ENCODE assay signal across 8 cellular contexts in genomic region chr21:42309753-42310213, GRCh38. TPM values are rescaled to one million over a fixed set of nuclear protein-coding genes. Genes with fewer than 3 reads are reported as not detected.
DNase-seq lines count a peak whose midpoint lies in the region; ATAC-seq, FAIRE-seq and TF ChIP-seq lines count a peak whose summit lies in the region.

No MANE protein-coding gene starts in this region.

- DNase-seq in NCI-H128 (lab: John Stamatoyannopoulos, UW; ENCODE audit: unreplicated experiment) (peak; percentile 35), WERI-Rb-1 (peak; percentile 85), breast epithelium (ENCODE audit: low spot score in 2 of 2) (no peak), keratinocyte (ENCODE audit: low read depth, low spot score) (no peak), NCI-H446 (lab: John Stamatoyannopoulos, UW) (no peak)
- DNase-seq in stimulated activated CD4-positive, alpha-beta T cell treated with anti-CD3 and anti-CD28 coated beads, Interleukin-2, amount 100 ng/mL, for 48 hours = peak; percentile 79 to 81

- TF ChIP-seq POLR2A in breast epithelium (IDR thresholded peaks at IDR 0.05) = no peak

- H3K9ac ChIP-seq in keratinocyte (ENCODE audit: control insufficient read depth, extremely low read depth, insufficient read depth, low read length) = no peak overlapping the region

- H4K20me1 ChIP-seq in keratinocyte (ENCODE audit: control insufficient read depth, extremely low read depth, insufficient read depth, low read length) = no peaks in the 10 kb centered on the region

- H3K9me3 ChIP-seq in WERI-Rb-1 (ENCODE audit: severe bottlenecking) = no peaks in the 10 kb centered on the region
- H3K9me3 ChIP-seq in breast epithelium = no peaks in the 10 kb centered on the region
- no peaks in the 10 kb centered on the region for H3K9me3 ChIP-seq in keratinocyte (ENCODE audit: control insufficient read depth, low read depth, low read length)

- no peak overlapping the region for H3K4me2 ChIP-seq in keratinocyte (ENCODE audit: control insufficient read depth, extremely low read depth, insufficient read depth, low read depth, low read length)

- no peaks in the 10 kb centered on the region for H3K4me1 ChIP-seq in breast epithelium
- H3K4me1 ChIP-seq in keratinocyte (ENCODE audit: control insufficient read depth, extremely low read depth, insufficient read depth, low read length) = peaks cover 2% of the 10 kb centered on the region

- no peak for FAIRE-seq in keratinocyte (lab: Jason Lieb, UNC)

- dilution Hi-C loops in keratinocyte (cut with MboI; ENCODE audit: extremely low pct_ligation_motif_present, low sequenced_read_pairs) = no loop called here

- H2AFZ ChIP-seq in keratinocyte (ENCODE audit: control insufficient read depth, low read length) = no peak overlapping the region

- no peak for ATAC-seq in GM18511 (IDR thresholded peaks at IDR 0.05; ENCODE audit: unreplicated experiment)

- no peaks in the 10 kb centered on the region for H3K9me1 ChIP-seq in keratinocyte (ENCODE audit: control insufficient read depth, extremely low read depth, insufficient read depth, low read length)

- TF ChIP-seq CTCF in GM12872 (IDR thresholded peaks at IDR 0.05; ENCODE audit: insufficient read depth, low read depth, low read length) = peak; percentile 89
- TF ChIP-seq CTCF in WERI-Rb-1 (IDR thresholded peaks at IDR 0.05; ENCODE audit: low read depth, low read length) = peak; percentile 96
- peak in 2 of 3 donors; percentile 39 to 72 for TF ChIP-seq CTCF in breast epithelium (IDR thresholded peaks at IDR 0.05)
- TF ChIP-seq CTCF in keratinocyte (optimal IDR thresholded peaks at IDR 0.05 in 1 of 3, IDR thresholded peaks at IDR 0.05 in 1 of 3, conservative IDR thresholded peaks at IDR 0.05 in 1 of 3; ENCODE audit: extremely low read depth in 1 of 3, insufficient read depth in 2 of 3, low read length in 3 of 3) = peak; percentile 69 to 93 (median 85)

- no peaks in the 10 kb centered on the region for H3K27me3 ChIP-seq in WERI-Rb-1 (ENCODE audit: insufficient read depth, low read depth, severe bottlenecking)
- peaks cover 0 to 8% of the 10 kb centered on the region in 2 donors for H3K27me3 ChIP-seq in breast epithelium
- peaks cover 6% of the 10 kb centered on the region for H3K27me3 ChIP-seq in keratinocyte (ENCODE audit: control insufficient read depth, extremely low read depth, insufficient read depth, low read length)

- intact Hi-C loops in breast epithelium (cut with DNase I; ENCODE audit: low total_unique reads) = loop anchor here (10.0 kb wide), 1 partner anchor 1185 kb away; no protein-coding TSS in a partner anchor

- H3K36me3 ChIP-seq in WERI-Rb-1 (no peaks in the 10 kb centered on the region), breast epithelium (no peaks in the 10 kb centered on the region), keratinocyte (ENCODE audit: control insufficient read depth in 2 of 2, extremely low read depth in 1 of 2, insufficient read depth in 2 of 2, low read length in 2 of 2) (no peaks in the 10 kb centered on the region)

- no peaks in the 10 kb centered on the region for H3K79me2 ChIP-seq in keratinocyte (ENCODE audit: control insufficient read depth, insufficient read depth, low read length)

- H3K4me3 ChIP-seq in WERI-Rb-1 (ENCODE audit: low read depth, low read length) (peak overlapping the region; percentile 35), breast epithelium (peak overlapping the region in 1 of 3 donors; percentile 39), keratinocyte (ENCODE audit: control insufficient read depth in 2 of 3, extremely low read depth in 1 of 3, insufficient read depth in 2 of 3, low read depth in 1 of 3, low read length in 3 of 3) (no peak overlapping the region)

- no peak overlapping the region for H3K27ac ChIP-seq in WERI-Rb-1
- no peak overlapping the region for H3K27ac ChIP-seq in breast epithelium
- H3K27ac ChIP-seq in keratinocyte (ENCODE audit: control insufficient read depth, insufficient read depth, low read length) = no peak overlapping the region

RNA-seq across cellular contexts. Expression of gene TFF3, which starts 5.4 kb away (rescaled TPM):
- 100 to 1,000 TPM in 1 of 3 donors, 10 to 100 TPM in 1, under 1 TPM in 1; 0.96 to 108 (median 11.4) TPM for total RNA-seq in breast epithelium
- polyA plus RNA-seq in keratinocyte = not detected in 3 replicates
- not detected for polyA plus RNA-seq in keratinocyte (2011; ENCODE audit: low read depth)
- polyA plus RNA-seq in keratinocyte (2011; cell fraction: cytosol; rRNA removed) = not detected in 2 replicates
- not detected in 2 replicates for polyA plus RNA-seq in keratinocyte (2011; cell fraction: nucleus; rRNA removed)
- polyA plus RNA-seq in keratinocyte (2012; ENCODE audit: low replicate concordance) = not detected in 2 replicates
- not detected in 3 replicates for polyA minus RNA-seq in keratinocyte
- polyA minus RNA-seq in keratinocyte (2011; cell fraction: cytosol; rRNA and poly(A)+ RNA removed) = not detected
- polyA minus RNA-seq in keratinocyte (2011; cell fraction: nucleus; rRNA and poly(A)+ RNA removed) = not detected in 2 replicates

RNA-seq across cellular contexts. Expression of gene TFF2, which starts 41.0 kb away (rescaled TPM):
- total RNA-seq in breast epithelium = not detected
- not detected in 3 replicates for polyA plus RNA-seq in keratinocyte
- not detected for polyA plus RNA-seq in keratinocyte (2011; ENCODE audit: low read depth)
- polyA plus RNA-seq in keratinocyte (2011; cell fraction: cytosol; rRNA removed) = not detected in 2 replicates
- not detected in 2 replicates for polyA plus RNA-seq in keratinocyte (2011; cell fraction: nucleus; rRNA removed)
- polyA plus RNA-seq in keratinocyte (2012; ENCODE audit: low replicate concordance) = not detected in 2 replicates
- polyA minus RNA-seq in keratinocyte = not detected in 3 replicates
- not detected for polyA minus RNA-seq in keratinocyte (2011; cell fraction: cytosol; rRNA and poly(A)+ RNA removed)
- not detected in 2 replicates for polyA minus RNA-seq in keratinocyte (2011; cell fraction: nucleus; rRNA and poly(A)+ RNA removed)

RNA-seq across cellular contexts. Expression of gene TFF1, which starts 56.6 kb away (rescaled TPM):
- total RNA-seq in breast epithelium = 1 to 10 TPM in 1 of 3 donors, under 1 TPM in 1, not detected in 1; 0.98 to 4.4 TPM
- not detected in 3 replicates for polyA plus RNA-seq in keratinocyte
- not detected for polyA plus RNA-seq in keratinocyte (2011; ENCODE audit: low read depth)
- not detected in 2 replicates for polyA plus RNA-seq in keratinocyte (2011; cell fraction: cytosol; rRNA removed)
- not detected in 2 replicates for polyA plus RNA-seq in keratinocyte (2011; cell fraction: nucleus; rRNA removed)
- polyA plus RNA-seq in keratinocyte (2012; ENCODE audit: low replicate concordance) = not detected in 2 replicates
- polyA minus RNA-seq in keratinocyte = not detected in 3 replicates
- polyA minus RNA-seq in keratinocyte (2011; cell fraction: cytosol; rRNA and poly(A)+ RNA removed) = not detected
- not detected in 2 replicates for polyA minus RNA-seq in keratinocyte (2011; cell fraction: nucleus; rRNA and poly(A)+ RNA removed)

Comparison
In these comparisons a context has a peak if more than half of its experiments do, and no peak if none do; other contexts are left out.
1. DNase-seq: peak in NCI-H128 (single experiment), WERI-Rb-1 (single experiment) and stimulated activated CD4-positive, alpha-beta T cell treated with anti-CD3 and anti-CD28 coated beads, Interleukin-2, amount 100 ng/mL, for 48 hours (2 of 2); none in breast epithelium (0 of 2), keratinocyte (single experiment) and NCI-H446 (0 of 2).
2. Peak in every context shown above with its lines, with median percentiles within 50 percentile points of each other: CTCF ChIP-seq.